ENCODE assay signal across 26 cellular contexts in the genomic region with DNA sequence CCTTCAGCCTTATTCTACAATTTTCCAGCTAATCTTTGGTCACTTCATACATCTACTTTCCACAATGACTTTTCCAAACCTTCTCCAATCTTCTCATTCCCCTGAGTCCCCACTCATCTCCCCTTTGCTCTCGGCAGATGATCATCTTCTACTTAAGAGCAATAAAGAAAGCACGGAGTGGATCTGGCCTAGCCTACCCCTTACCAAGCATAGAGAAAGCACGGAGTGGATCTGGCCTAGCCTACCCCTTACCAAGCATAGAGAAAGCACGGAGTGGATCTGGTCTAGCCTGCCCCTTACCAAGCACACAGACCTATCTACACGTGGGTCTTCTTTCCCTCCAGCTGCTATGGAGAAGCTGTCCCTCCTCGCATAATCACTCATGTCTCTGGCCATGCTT.
DNase-seq lines count a peak whose midpoint lies in the region; ATAC-seq, FAIRE-seq and TF ChIP-seq lines count a peak whose summit lies in the region.
"Had no signal": no experiment of that assay in that cellular context is flagged by ENCODE, and none has a peak within 500 bp of the region (broad histone marks: within the 10 kb centered on the region; RNA-seq: fewer than 3 reads in every experiment).

No MANE protein-coding gene starts in this region.

- H2BK15ac ChIP-seq in H1 (ENCODE audit: low read length): no peak overlapping the region
- H2BK15ac ChIP-seq in mesendoderm (replicated peaks; ENCODE audit: low read depth): no peak overlapping the region
- no peak overlapping the region for H2BK15ac ChIP-seq in neuronal stem cell (ENCODE audit: low read length)

- ATAC-seq in GM23338 (peak; percentile 91), GM21360 (IDR thresholded peaks at IDR 0.05; ENCODE audit: unreplicated experiment) (no peak), left colon (no peak), HG02763 (IDR thresholded peaks at IDR 0.05; ENCODE audit: unreplicated experiment) (no peak)
- ATAC-seq: A549, HCT116 had no signal

- H4K8ac ChIP-seq in H1 (ENCODE audit: extremely low read depth, insufficient read depth, low read length) (no peak overlapping the region), mesendoderm (ENCODE audit: low read depth, low read length) (no peak overlapping the region), neuronal stem cell (ENCODE audit: low read depth, low read length) (no peak overlapping the region)

- H2AFZ ChIP-seq in GM23338 (no peak overlapping the region), H1 (ENCODE audit: low read length) (no peak overlapping the region), neuronal stem cell (ENCODE audit: low read length) (no peak overlapping the region)

- H3K36me3 ChIP-seq in GM23338 (ENCODE audit: insufficient read depth) (no peaks in the 10 kb centered on the region), H1 (ENCODE audit: control insufficient read depth in 2 of 4, insufficient read depth in 4 of 4, low read length in 3 of 4) (no peaks in the 10 kb centered on the region), mesendoderm (ENCODE audit: control insufficient read depth, insufficient read depth, low read length) (no peaks in the 10 kb centered on the region), neuronal stem cell (replicated peaks in 1 of 2; ENCODE audit: control insufficient read depth in 2 of 2, insufficient read depth in 2 of 2, low read length in 2 of 2) (no peaks in the 10 kb centered on the region)
- H3K36me3 ChIP-seq: BE2C; BLaER1 treated with 17β-estradiol and CSF1 and Interleukin-3, amounts not matched to agents 10 nM and 100 nM had no signal

- H3K23me2 ChIP-seq in H1 (ENCODE audit: low read depth, low read length): no peaks in the 10 kb centered on the region

- peaks cover 7% of the 10 kb centered on the region; the same call in 1 of the 2 replicates for H3K9me2 ChIP-seq in GM23338 (ENCODE audit: insufficient read depth)

- no peak overlapping the region for H3K23ac ChIP-seq in H1 (ENCODE audit: insufficient read length)
- H3K23ac ChIP-seq in mesendoderm (ENCODE audit: low read length): no peak overlapping the region
- H3K23ac ChIP-seq in neuronal stem cell (ENCODE audit: low read depth, low read length, poor library complexity): no peak overlapping the region

- H3K4me3 ChIP-seq in GM23338: no peak overlapping the region
- H3K4me3 ChIP-seq in H1 (ENCODE audit: extremely low read depth in 1 of 4, insufficient read depth in 2 of 4, low read depth in 3 of 4, low read length in 4 of 4): no peak overlapping the region
- H3K4me3 ChIP-seq in mesendoderm (ENCODE audit: low read length): no peak overlapping the region
- H3K4me3 ChIP-seq in neuronal stem cell (ENCODE audit: low read length in 2 of 2): no peak overlapping the region
- H3K4me3 ChIP-seq: A549; BLaER1 treated with 17β-estradiol and CSF1 and Interleukin-3, amounts not matched to agents 10 nM and 100 nM had no signal

- TF ChIP-seq CTCF in GM23338 (conservative IDR thresholded peaks at IDR 0.05; ENCODE audit: low read depth in 2 of 2): no peak
- no peak for TF ChIP-seq CTCF in H1 (IDR thresholded peaks at IDR 0.05; ENCODE audit: control extremely low read depth in 1 of 3, insufficient read depth in 1 of 3, low read depth in 1 of 3, low read length in 3 of 3)

- 67% methylated on average over 6 of the region's 6 CpGs; no CpG with 5 or more reads in 1 of the 2 experiments for WGBS in H1 (ENCODE audit: extremely low coverage in 1 of 2, insufficient coverage in 1 of 2, insufficient read length in 1 of 2, insufficient replicate concordance in 2 of 2, low coverage in 1 of 2, low lambda C conversion rate in 2 of 2, missing lambda C conversion rate in 1 of 2), 2 experiments
- no CpG with 5 or more reads among the region's 6 CpGs for WGBS in mesendoderm (ENCODE audit: extremely low coverage, insufficient coverage, low lambda C conversion rate)
- no CpG with 5 or more reads among the region's 6 CpGs for WGBS in neuronal stem cell (ENCODE audit: extremely low coverage in 2 of 2, insufficient read length in 2 of 2, insufficient replicate concordance in 1 of 2), 2 donors

- no peak overlapping the region for H3K9ac ChIP-seq in H1 (replicated peaks in 1 of 4; ENCODE audit: extremely low read depth in 1 of 4, low read depth in 3 of 4, low read length in 3 of 4)
- H3K9ac ChIP-seq in mesendoderm (ENCODE audit: low read length): no peak overlapping the region
- no peak overlapping the region for H3K9ac ChIP-seq in neuronal stem cell (ENCODE audit: low read depth, low read length, poor library complexity)
- H3K9ac ChIP-seq: BLaER1 treated with 17β-estradiol and CSF1 and Interleukin-3, amounts not matched to agents 10 nM and 100 nM had no signal

- H3F3A ChIP-seq in GM23338 (replicated peaks; ENCODE audit: low read depth): no peaks in the 10 kb centered on the region

- no peak for TF ChIP-seq EP300 in H1 (IDR thresholded peaks at IDR 0.05; ENCODE audit: borderline replicate concordance in 1 of 2, low read depth in 2 of 2, low read length in 2 of 2)

- H3K14ac ChIP-seq in H1 (ENCODE audit: insufficient read length): no peak overlapping the region
- H3K14ac ChIP-seq in neuronal stem cell (ENCODE audit: low read length): no peak overlapping the region

- H2BK20ac ChIP-seq in H1 (ENCODE audit: low read length): no peak overlapping the region

- H3K27me3 ChIP-seq in GM23338 (ENCODE audit: insufficient read depth) (no peaks in the 10 kb centered on the region), H1 (replicated peaks in 1 of 4; ENCODE audit: control insufficient read depth in 3 of 4, extremely low read depth in 1 of 4, insufficient read depth in 3 of 4, low read length in 3 of 4) (no peaks in the 10 kb centered on the region), mesendoderm (ENCODE audit: insufficient read depth, low read length, poor library complexity) (no peaks in the 10 kb centered on the region), neuronal stem cell (ENCODE audit: control insufficient read depth in 3 of 3, insufficient read depth in 3 of 3, low read depth in 1 of 3, low read length in 3 of 3) (no peaks in the 10 kb centered on the region)
- H3K27me3 ChIP-seq: BE2C; BLaER1 treated with 17β-estradiol and CSF1 and Interleukin-3, amounts not matched to agents 10 nM and 100 nM had no signal

- FAIRE-seq in H1 (lab: Jason Lieb, UNC): peak; percentile 19
- FAIRE-seq: A549, D721Med, GM12891, GM18507 had no signal

- no peaks in the 10 kb centered on the region for H3K9me3 Mint-ChIP-seq in GM23338
- H3K9me3 Mint-ChIP-seq: CD4-positive, alpha-beta T cell; H9 had no signal

- H3K4ac ChIP-seq in H1 (replicated peaks; ENCODE audit: insufficient read length, low read depth, low read length): no peak overlapping the region
- no peak overlapping the region for H3K4ac ChIP-seq in mesendoderm (ENCODE audit: low read depth, low read length)
- no peak overlapping the region for H3K4ac ChIP-seq in neuronal stem cell (ENCODE audit: low read length)

- no peak for TF ChIP-seq RAD21 in H1 (IDR thresholded peaks at IDR 0.05 in 1 of 2, conservative IDR thresholded peaks at IDR 0.05 in 1 of 2; ENCODE audit: low read depth in 2 of 2, low read length in 2 of 2)

- H3K56ac ChIP-seq in H1 (replicated peaks; ENCODE audit: insufficient read length, low read depth, low read length) (no peak overlapping the region), mesendoderm (ENCODE audit: low read length) (no peak overlapping the region)

- H4K5ac ChIP-seq in H1 (ENCODE audit: insufficient read length, low read depth, low read length) (no peak overlapping the region), mesendoderm (ENCODE audit: low read length) (no peak overlapping the region)

- in situ Hi-C loops in KBM-7 (cut with MboI; ENCODE audit: low pct_unique_long_range_greater_than_20kb, low sequenced_read_pairs): no loop called here

- H2BK120ac ChIP-seq in H1 (replicated peaks; ENCODE audit: low read depth, low read length) (no peak overlapping the region), mesendoderm (ENCODE audit: low read depth, low read length) (no peak overlapping the region), neuronal stem cell (ENCODE audit: low read depth, low read length) (no peak overlapping the region)

- no peaks in the 10 kb centered on the region for H4K20me1 ChIP-seq in GM23338 (replicated peaks; ENCODE audit: insufficient read depth)
- no peaks in the 10 kb centered on the region for H4K20me1 ChIP-seq in H1 (replicated peaks in 1 of 2; ENCODE audit: control insufficient read depth in 1 of 2, insufficient read depth in 2 of 2, low read length in 2 of 2)
- H4K20me1 ChIP-seq: BLaER1 treated with 17β-estradiol and CSF1 and Interleukin-3, amounts not matched to agents 10 nM and 100 nM had no signal

- H2BK5ac ChIP-seq in H1 (ENCODE audit: low read depth, low read length): no peak overlapping the region
- no peak overlapping the region for H2BK5ac ChIP-seq in mesendoderm (ENCODE audit: low read length)
- H2BK5ac ChIP-seq in neuronal stem cell (ENCODE audit: low read length): no peak overlapping the region

- H3K9me3 ChIP-seq in H1 (ENCODE audit: insufficient read depth in 2 of 2, low read depth in 1 of 2, low read length in 1 of 2) (no peaks in the 10 kb centered on the region), neuronal stem cell (replicated peaks in 1 of 2; ENCODE audit: control insufficient read depth in 2 of 2, insufficient read depth in 1 of 2, low read depth in 1 of 2, low read length in 2 of 2) (no peaks in the 10 kb centered on the region)
- H3K9me3 ChIP-seq: A549; BE2C; BLaER1 treated with 17β-estradiol and CSF1 and Interleukin-3, amounts not matched to agents 10 nM and 100 nM had no signal

- H3K27me3 Mint-ChIP-seq in GM23338 (ENCODE audit: insufficient read depth, low read depth, poor library complexity): no peaks in the 10 kb centered on the region

- H3K4me2 ChIP-seq in GM23338: no peak overlapping the region
- no peak overlapping the region for H3K4me2 ChIP-seq in H1 (ENCODE audit: insufficient read depth in 1 of 2, low read depth in 2 of 2, low read length in 2 of 2)
- H3K4me2 ChIP-seq in mesendoderm (ENCODE audit: low read length): no peak overlapping the region
- no peak overlapping the region for H3K4me2 ChIP-seq in neuronal stem cell (ENCODE audit: insufficient read depth, low read length, poor library complexity, severe bottlenecking)
- H3K4me2 ChIP-seq: A549 had no signal

- no peaks in the 10 kb centered on the region for H3K36me3 Mint-ChIP-seq in GM23338 (ENCODE audit: low read depth)
- H3K36me3 Mint-ChIP-seq: CD14-positive monocyte; CD8-positive, alpha-beta memory T cell had no signal

- DNase-seq in GM23338 (ENCODE audit: low spot score) (peak; percentile 33), H1 (ENCODE audit: low read depth in 1 of 2, low spot score in 2 of 2) (no peak), mesendoderm (peak; percentile 54), neuronal stem cell (ENCODE audit: low spot score) (no peak), KBM-7 (no peak), left colon (no peak)
- DNase-seq: 8988T; ACHN; AML-193; BE2C; CD4-positive, alpha-beta T cell; CD8-positive, alpha-beta memory T cell; DMS 273 treated with DMSO at 0.1 percent for 48 hours; DMS79; EL; GDM1; H9 had no signal

- H4K91ac ChIP-seq in H1 (replicated peaks; ENCODE audit: insufficient read length, low read length): no peak overlapping the region
- H4K91ac ChIP-seq in neuronal stem cell (ENCODE audit: low read depth, low read length, poor library complexity): no peak overlapping the region

- POLR2A ChIA-PET in H1 (lab: Charles Lee; ENCODE audit: partially characterized antibody): no interaction called here

- H3K4me3 Mint-ChIP-seq in GM23338: no peak overlapping the region
- H3K4me3 Mint-ChIP-seq: CD14-positive monocyte; CD4-positive, alpha-beta T cell; CD8-positive, alpha-beta memory T cell; H9 had no signal

- H2BK12ac ChIP-seq in H1 (ENCODE audit: low read depth, low read length): no peak overlapping the region
- peak overlapping the region; percentile 89 for H2BK12ac ChIP-seq in neuronal stem cell (ENCODE audit: low read length)

- H3K18ac ChIP-seq in H1 (ENCODE audit: extremely low read depth, low read length) (no peak overlapping the region), mesendoderm (ENCODE audit: low read length) (no peak overlapping the region), neuronal stem cell (ENCODE audit: low read length) (no peak overlapping the region)

- H3K27ac ChIP-seq in GM23338 (ENCODE audit: low read depth): no peak overlapping the region
- H3K27ac ChIP-seq in H1 (ENCODE audit: low read depth, low read length): no peak overlapping the region
- no peak overlapping the region for H3K27ac ChIP-seq in mesendoderm (ENCODE audit: low read depth, low read length)
- no peak overlapping the region for H3K27ac ChIP-seq in neuronal stem cell (replicated peaks; ENCODE audit: low read length)
- H3K27ac ChIP-seq: A549; BLaER1 treated with 17β-estradiol and CSF1 and Interleukin-3, amounts not matched to agents 10 nM and 100 nM had no signal

- H2AK5ac ChIP-seq in H1 (ENCODE audit: low read depth, low read length): no peak overlapping the region
- H2AK5ac ChIP-seq in mesendoderm (ENCODE audit: low read length): no peak overlapping the region
- H2AK5ac ChIP-seq in neuronal stem cell (ENCODE audit: low read depth, low read length): no peak overlapping the region

- H3K79me1 ChIP-seq in H1 (ENCODE audit: low read depth, low read length): no peaks in the 10 kb centered on the region; the same call in 1 of the 2 replicates
- no peaks in the 10 kb centered on the region for H3K79me1 ChIP-seq in mesendoderm (ENCODE audit: low read length)
- H3K79me1 ChIP-seq in neuronal stem cell (ENCODE audit: low read depth, low read length): no peaks in the 10 kb centered on the region

- no peaks in the 10 kb centered on the region for H3K4me1 ChIP-seq in GM23338 (ENCODE audit: insufficient read depth)
- H3K4me1 ChIP-seq in H1 (replicated peaks in 1 of 4; ENCODE audit: control insufficient read depth in 3 of 4, insufficient read depth in 4 of 4, low read length in 3 of 4): no peaks in the 10 kb centered on the region; a peak in 1 of 7 replicates
- no peaks in the 10 kb centered on the region for H3K4me1 ChIP-seq in mesendoderm (ENCODE audit: control insufficient read depth, low read depth, low read length)
- H3K4me1 ChIP-seq in neuronal stem cell (ENCODE audit: control insufficient read depth in 2 of 2, insufficient read depth in 1 of 2, low read depth in 1 of 2, low read length in 2 of 2): peaks cover 0 to 5% of the 10 kb centered on the region in 2 donors
- H3K4me1 ChIP-seq: A549, BE2C had no signal

- H3K79me2 ChIP-seq in GM23338 (replicated peaks; ENCODE audit: insufficient read depth) (no peaks in the 10 kb centered on the region), H1 (ENCODE audit: control insufficient read depth in 1 of 2, insufficient read depth in 2 of 2, low read length in 2 of 2) (no peaks in the 10 kb centered on the region), mesendoderm (ENCODE audit: control insufficient read depth, insufficient read depth, low read length) (no peaks in the 10 kb centered on the region)

- TF ChIP-seq POLR2A in H1 (IDR thresholded peaks at IDR 0.05; ENCODE audit: control extremely low read depth in 1 of 2, low read depth in 2 of 2, low read length in 2 of 2): no peak

- intact Hi-C loops in left colon (cut with DNase I, micrococcal nuclease): no loop called here

- peaks cover 8% of the 10 kb centered on the region for H3K4me1 Mint-ChIP-seq in GM23338
- H3K4me1 Mint-ChIP-seq: CD14-positive monocyte; CD8-positive, alpha-beta memory T cell had no signal

- CTCF ChIA-PET in H1 (lab: Charles Lee; ENCODE audit: partially characterized antibody): interaction anchor here (1.4 kb wide), 1 partner anchor 17 kb away, joined by 3 read pairs; no protein-coding TSS in a partner anchor

- no peak overlapping the region for H3K27ac Mint-ChIP-seq in GM23338
- H3K27ac Mint-ChIP-seq: CD14-positive monocyte; CD4-positive, alpha-beta T cell; CD8-positive, alpha-beta memory T cell; H9 had no signal

Comparison
In these comparisons a context has a peak if more than half of its experiments do, and no peak if none do; other contexts are left out.
1. DNase-seq: peak in GM23338 (single experiment) and mesendoderm (single experiment); none in H1 (0 of 2), neuronal stem cell (single experiment), KBM-7 (single experiment) and left colon (0 of 2).